In genomic region chr15:45198337-45199135, GRCh38 we compare ENCODE assay signal across 1 cellular context.
TF ChIP-seq lines count a peak whose summit lies in the region.

No MANE protein-coding gene starts in this region.

TF ChIP-seq in K562, 482 proteins besides CTCF, POLR2A, EP300 and RAD21 (continued from another document):
- TF ChIP-seq ZHX1 (conservative IDR thresholded peaks at IDR 0.05; ENCODE audit: low read length) = peak; percentile 15; the same call in 1 of the 2 replicates
- peak; percentile 95 for TF ChIP-seq LCOR (CRISPR knock-in tag; IDR thresholded peaks at IDR 0.05)
- peak; percentile 90 for TF ChIP-seq ZBTB40 (IDR thresholded peaks at IDR 0.05)
- TF ChIP-seq ZBTB40 (CRISPR knock-in tag; IDR thresholded peaks at IDR 0.05) = no peak
- peak; percentile 23; the same call in 1 of the 2 replicates for TF ChIP-seq IRF9 (tag; IDR thresholded peaks at IDR 0.05)
- peak; percentile 39; the same call in 1 of the 2 replicates for TF ChIP-seq ZSCAN29 (IDR thresholded peaks at IDR 0.05)
- 0 out of 2 replicates have a peak, but pooled peaks have one; percentile 53 for TF ChIP-seq HOMEZ (CRISPR knock-in tag; IDR thresholded peaks at IDR 0.05)
- no peak; the same call in 1 of the 2 replicates for TF ChIP-seq THRAP3 (IDR thresholded peaks at IDR 0.05; ENCODE audit: borderline replicate concordance)
- TF ChIP-seq FOS (IDR thresholded peaks at IDR 0.05; ENCODE audit: extremely low read depth, insufficient read length) = no peak
- no peak for TF ChIP-seq TCF15 (CRISPR knock-in tag; IDR thresholded peaks at IDR 0.05)
- TF ChIP-seq C11orf30 (IDR thresholded peaks at IDR 0.05; ENCODE audit: low read depth) = peak; percentile 33; the same call in 1 of the 2 replicates
- TF ChIP-seq DLX4 (CRISPR knock-in tag; IDR thresholded peaks at IDR 0.05) = no peak
- 0 out of 2 replicates have a peak, but pooled peaks have one; percentile 22 for TF ChIP-seq CGGBP1 (CRISPR knock-in tag; IDR thresholded peaks at IDR 0.05)
- TF ChIP-seq SAFB (IDR thresholded peaks at IDR 0.05; ENCODE audit: borderline replicate concordance, low read depth, low read length) = no peak
- no peak for TF ChIP-seq ZNF699 (CRISPR knock-in tag; IDR thresholded peaks at IDR 0.05; ENCODE audit: insufficient replicate concordance)
- no peak for TF ChIP-seq CBFA2T2 (conservative IDR thresholded peaks at IDR 0.05)
- no peak; the same call in none of the 2 replicates for TF ChIP-seq NCOA1 (IDR thresholded peaks at IDR 0.05; ENCODE audit: low read depth)
- TF ChIP-seq STAG1 (CRISPR knock-in tag; IDR thresholded peaks at IDR 0.05; ENCODE audit: borderline replicate concordance) = no peak
- peak; percentile 62 for TF ChIP-seq ETV1 (tag; conservative IDR thresholded peaks at IDR 0.05; ENCODE audit: low read depth)
- TF ChIP-seq MAX (CRISPR knock-in tag; IDR thresholded peaks at IDR 0.05) = no peak
- peak; percentile 94 for TF ChIP-seq RREB1 (CRISPR knock-in tag; IDR thresholded peaks at IDR 0.05)
- TF ChIP-seq TAF7 (tag; IDR thresholded peaks at IDR 0.05) = peak; percentile 39; the same call in 1 of the 2 replicates
- no peak for TF ChIP-seq TAL1 (IDR thresholded peaks at IDR 0.05)
- TF ChIP-seq NFRKB (IDR thresholded peaks at IDR 0.05; ENCODE audit: low read depth) = peak; percentile 67
- TF ChIP-seq ZC3H8 (IDR thresholded peaks at IDR 0.05) = 0 out of 2 replicates have a peak, but pooled peaks have one; percentile 41
